ENCODE assay signal across 12 cellular contexts in the genomic region with DNA sequence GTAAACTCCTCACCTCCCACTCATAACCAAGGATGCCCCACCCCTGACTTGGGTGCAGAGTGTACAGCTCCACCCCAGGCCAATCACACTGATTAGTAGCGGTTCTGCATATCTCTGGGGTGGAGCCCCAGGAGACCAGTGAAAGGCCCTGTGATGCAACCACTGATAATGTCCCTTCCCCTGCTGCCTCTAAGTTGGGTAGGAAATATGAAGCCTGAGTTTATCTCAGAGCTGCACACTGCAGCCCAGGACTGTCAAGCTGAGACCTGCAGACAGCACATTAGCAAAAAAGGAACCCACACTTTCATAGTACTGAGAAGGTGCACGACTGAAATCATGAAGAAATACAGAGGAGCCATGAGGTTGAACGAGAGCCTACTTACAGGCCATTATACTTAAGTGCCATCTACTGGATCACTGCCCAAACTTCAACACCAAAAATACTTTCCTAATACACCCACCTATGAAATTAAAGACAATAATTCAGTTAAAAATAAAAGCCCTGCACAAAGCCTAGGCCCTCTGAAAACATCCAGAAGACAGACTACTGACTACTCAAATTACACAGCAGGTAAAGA.
DNase-seq lines count a peak whose midpoint lies in the region; ATAC-seq and TF ChIP-seq lines count a peak whose summit lies in the region.
"Had no signal": no experiment of that assay in that cellular context is flagged by ENCODE, and none has a peak within 500 bp of the region (broad histone marks: within the 10 kb centered on the region; RNA-seq: fewer than 3 reads in every experiment).

No MANE protein-coding gene starts in this region.

- H3K9me3 ChIP-seq in neural cell (ENCODE audit: low read length) (peaks cover 3% of the 10 kb centered on the region), lower lobe of right lung (no peaks in the 10 kb centered on the region)
- H3K9me3 ChIP-seq: psoas muscle had no signal

- peaks cover 28% of the 10 kb centered on the region for H3K9me3 Mint-ChIP-seq in GM23338

- H3K4me2 ChIP-seq in GM23338 (no peak overlapping the region), neural cell (ENCODE audit: low read length) (no peak overlapping the region)

- DNase-seq in GM23338 (ENCODE audit: low spot score) (peak; percentile 20), UCSD-AML1 (lab: John Stamatoyannopoulos, UW; ENCODE audit: unreplicated experiment) (peak; percentile 5), lower lobe of right lung (no peak), KG1 (lab: John Stamatoyannopoulos, UW) (no peak), dermis blood vessel endothelial cell (no peak)
- DNase-seq: activated CD8-positive, alpha-beta memory T cell treated with anti-CD3 and anti-CD28 coated beads for 24 hours; amygdala; CD4-positive, CD25-positive, alpha-beta regulatory T cell; psoas muscle; Right ventricle myocardium superior had no signal

- TF ChIP-seq EP300 in neural cell (conservative IDR thresholded peaks at IDR 0.05; ENCODE audit: poor library complexity, severe bottlenecking) = no peak

- no peak overlapping the region for H3K4me3 Mint-ChIP-seq in GM23338

- H2AFZ ChIP-seq in GM23338 (no peak overlapping the region; the same call in 1 of the 2 replicates), neural cell (ENCODE audit: low read depth, low read length) (no peak overlapping the region)

- H3K9me2 ChIP-seq in GM23338 (ENCODE audit: insufficient read depth) (peaks cover 3% of the 10 kb centered on the region; the same call in 1 of the 2 replicates), neural cell (ENCODE audit: insufficient read depth, low read length) (no peaks in the 10 kb centered on the region)

- TF ChIP-seq CTCF in GM23338 (conservative IDR thresholded peaks at IDR 0.05; ENCODE audit: low read depth in 2 of 2) (peak; percentile 46 to 59), LNCAP (IDR thresholded peaks at IDR 0.05) (peak; percentile 14; the same call in 1 of the 2 replicates), neural cell (IDR thresholded peaks at IDR 0.05; ENCODE audit: poor library complexity, severe bottlenecking) (no peak), lower lobe of right lung (IDR thresholded peaks at IDR 0.05) (no peak)

- H3K27ac ChIP-seq in GM23338 (ENCODE audit: low read depth) (no peak overlapping the region), neural cell (ENCODE audit: low read length) (no peak overlapping the region), lower lobe of right lung (no peak overlapping the region)
- H3K27ac ChIP-seq: psoas muscle had no signal

- no peaks in the 10 kb centered on the region for H3K27me3 Mint-ChIP-seq in GM23338 (ENCODE audit: insufficient read depth, low read depth, poor library complexity)
- H3K27me3 Mint-ChIP-seq: CD4-positive, CD25-positive, alpha-beta regulatory T cell had no signal

- H3F3A ChIP-seq in GM23338 (replicated peaks; ENCODE audit: low read depth) = no peaks in the 10 kb centered on the region
- no peaks in the 10 kb centered on the region for H3F3A ChIP-seq in neural cell (ENCODE audit: insufficient read depth, low read length, poor library complexity, severe bottlenecking)

- peaks cover 21% of the 10 kb centered on the region for H3K4me1 ChIP-seq in GM23338 (ENCODE audit: insufficient read depth)
- no peaks in the 10 kb centered on the region for H3K4me1 ChIP-seq in lower lobe of right lung
- H3K4me1 ChIP-seq: psoas muscle had no signal

- H3K27me3 ChIP-seq in GM23338 (ENCODE audit: insufficient read depth) (no peaks in the 10 kb centered on the region), neural cell (ENCODE audit: insufficient read depth, low read depth, low read length) (no peaks in the 10 kb centered on the region), lower lobe of right lung (ENCODE audit: low read depth) (no peaks in the 10 kb centered on the region)

- H3K79me2 ChIP-seq in GM23338 (replicated peaks; ENCODE audit: insufficient read depth) (no peaks in the 10 kb centered on the region), neural cell (replicated peaks; ENCODE audit: insufficient read depth, low read length) (no peaks in the 10 kb centered on the region)

- no peak overlapping the region for H3K27ac Mint-ChIP-seq in GM23338
- H3K27ac Mint-ChIP-seq: CD4-positive, CD25-positive, alpha-beta regulatory T cell had no signal

- H3K9ac ChIP-seq in neural cell (ENCODE audit: low read length) = no peak overlapping the region

- intact Hi-C loops in lower lobe of right lung (cut with DNase I) = no loop called here

- H3K36me3 ChIP-seq in GM23338 (ENCODE audit: insufficient read depth) (peaks cover 8% of the 10 kb centered on the region; the same call in 1 of the 2 replicates), neural cell (ENCODE audit: insufficient read depth, low read length) (no peaks in the 10 kb centered on the region), lower lobe of right lung (no peaks in the 10 kb centered on the region)

- H3K4me1 Mint-ChIP-seq in GM23338 = peaks cover 15% of the 10 kb centered on the region; the same call in 2 of the 3 replicates
- H3K4me1 Mint-ChIP-seq: CD4-positive, CD25-positive, alpha-beta regulatory T cell had no signal

- peak; percentile 34 for TF ChIP-seq RAD21 in neural cell (conservative IDR thresholded peaks at IDR 0.05)

- H3K4me3 ChIP-seq in GM23338 = no peak overlapping the region
- no peak overlapping the region for H3K4me3 ChIP-seq in neural cell (ENCODE audit: low read length)
- H3K4me3 ChIP-seq in lower lobe of right lung = no peak overlapping the region
- H3K4me3 ChIP-seq: psoas muscle had no signal

- peak; percentile 57 for ATAC-seq in GM23338
- ATAC-seq in lower lobe of right lung = no peak
- ATAC-seq: psoas muscle had no signal

- H4K20me1 ChIP-seq in GM23338 (replicated peaks; ENCODE audit: insufficient read depth) (no peaks in the 10 kb centered on the region), neural cell (ENCODE audit: insufficient read depth) (no peaks in the 10 kb centered on the region)

- H3K36me3 Mint-ChIP-seq in GM23338 (ENCODE audit: low read depth) = peaks cover 33% of the 10 kb centered on the region
- H3K36me3 Mint-ChIP-seq: CD4-positive, CD25-positive, alpha-beta regulatory T cell had no signal

TF ChIP-seq in GM23338, 12 proteins besides CTCF, POLR2A, EP300 and RAD21 (continues in another document):
- TF ChIP-seq, protein P1, sequence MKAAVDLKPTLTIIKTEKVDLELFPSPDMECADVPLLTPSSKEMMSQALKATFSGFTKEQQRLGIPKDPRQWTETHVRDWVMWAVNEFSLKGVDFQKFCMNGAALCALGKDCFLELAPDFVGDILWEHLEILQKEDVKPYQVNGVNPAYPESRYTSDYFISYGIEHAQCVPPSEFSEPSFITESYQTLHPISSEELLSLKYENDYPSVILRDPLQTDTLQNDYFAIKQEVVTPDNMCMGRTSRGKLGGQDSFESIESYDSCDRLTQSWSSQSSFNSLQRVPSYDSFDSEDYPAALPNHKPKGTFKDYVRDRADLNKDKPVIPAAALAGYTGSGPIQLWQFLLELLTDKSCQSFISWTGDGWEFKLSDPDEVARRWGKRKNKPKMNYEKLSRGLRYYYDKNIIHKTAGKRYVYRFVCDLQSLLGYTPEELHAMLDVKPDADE (IDR thresholded peaks at IDR 0.05) = no peak
- TF ChIP-seq ZNF114 (CRISPR knock-in tag; IDR thresholded peaks at IDR 0.05) = no peak
- no peak for TF ChIP-seq ZNF331 (CRISPR knock-in tag; IDR thresholded peaks at IDR 0.05; ENCODE audit: low read depth)

TF ChIP-seq in neural cell, 6 proteins besides CTCF, POLR2A, EP300 and RAD21:
- TF ChIP-seq MXI1 (conservative IDR thresholded peaks at IDR 0.05; ENCODE audit: poor library complexity, severe bottlenecking) = no peak
- TF ChIP-seq TAF1 (IDR thresholded peaks at IDR 0.05; ENCODE audit: low read depth) = no peak
- TF ChIP-seq SMC3 (conservative IDR thresholded peaks at IDR 0.05; ENCODE audit: poor library complexity) = no peak
- TF ChIP-seq POLR2AphosphoS5 (IDR thresholded peaks at IDR 0.05) = no peak
- TF ChIP-seq, protein P2, sequence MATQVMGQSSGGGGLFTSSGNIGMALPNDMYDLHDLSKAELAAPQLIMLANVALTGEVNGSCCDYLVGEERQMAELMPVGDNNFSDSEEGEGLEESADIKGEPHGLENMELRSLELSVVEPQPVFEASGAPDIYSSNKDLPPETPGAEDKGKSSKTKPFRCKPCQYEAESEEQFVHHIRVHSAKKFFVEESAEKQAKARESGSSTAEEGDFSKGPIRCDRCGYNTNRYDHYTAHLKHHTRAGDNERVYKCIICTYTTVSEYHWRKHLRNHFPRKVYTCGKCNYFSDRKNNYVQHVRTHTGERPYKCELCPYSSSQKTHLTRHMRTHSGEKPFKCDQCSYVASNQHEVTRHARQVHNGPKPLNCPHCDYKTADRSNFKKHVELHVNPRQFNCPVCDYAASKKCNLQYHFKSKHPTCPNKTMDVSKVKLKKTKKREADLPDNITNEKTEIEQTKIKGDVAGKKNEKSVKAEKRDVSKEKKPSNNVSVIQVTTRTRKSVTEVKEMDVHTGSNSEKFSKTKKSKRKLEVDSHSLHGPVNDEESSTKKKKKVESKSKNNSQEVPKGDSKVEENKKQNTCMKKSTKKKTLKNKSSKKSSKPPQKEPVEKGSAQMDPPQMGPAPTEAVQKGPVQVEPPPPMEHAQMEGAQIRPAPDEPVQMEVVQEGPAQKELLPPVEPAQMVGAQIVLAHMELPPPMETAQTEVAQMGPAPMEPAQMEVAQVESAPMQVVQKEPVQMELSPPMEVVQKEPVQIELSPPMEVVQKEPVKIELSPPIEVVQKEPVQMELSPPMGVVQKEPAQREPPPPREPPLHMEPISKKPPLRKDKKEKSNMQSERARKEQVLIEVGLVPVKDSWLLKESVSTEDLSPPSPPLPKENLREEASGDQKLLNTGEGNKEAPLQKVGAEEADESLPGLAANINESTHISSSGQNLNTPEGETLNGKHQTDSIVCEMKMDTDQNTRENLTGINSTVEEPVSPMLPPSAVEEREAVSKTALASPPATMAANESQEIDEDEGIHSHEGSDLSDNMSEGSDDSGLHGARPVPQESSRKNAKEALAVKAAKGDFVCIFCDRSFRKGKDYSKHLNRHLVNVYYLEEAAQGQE (IDR thresholded peaks at IDR 0.05; ENCODE audit: borderline replicate concordance) = no peak
- no peak for TF ChIP-seq EZH2 (IDR thresholded peaks at IDR 0.05; ENCODE audit: borderline replicate concordance, insufficient read depth, low read length, poor library complexity, severe bottlenecking)

Comparison
In these comparisons a context has a peak if more than half of its experiments do, and no peak if none do; other contexts are left out.
1. DNase-seq: peak in GM23338 (single experiment) and UCSD-AML1 (single experiment); none in lower lobe of right lung (single experiment), KG1 (single experiment) and dermis blood vessel endothelial cell (single experiment).
2. CTCF ChIP-seq: peak in GM23338 (2 of 2) and LNCAP (single experiment); none in neural cell (single experiment) and lower lobe of right lung (single experiment).